ENCODE assay signal across 8 cellular contexts in genomic region chr5:79236970-79237734, GRCh38. TPM values are rescaled to one million over a fixed set of nuclear protein-coding genes. Genes with fewer than 3 reads are reported as not detected.
DNase-seq lines count a peak whose midpoint lies in the region; ATAC-seq, FAIRE-seq and TF ChIP-seq lines count a peak whose summit lies in the region.

No MANE protein-coding gene starts in this region.

- TF ChIP-seq CTCF in BJ (IDR thresholded peaks at IDR 0.05; ENCODE audit: insufficient read depth, low read depth, low read length), result no peak

- no peak for FAIRE-seq in HTR-8/SVneo (lab: Jason Lieb, UNC)

- H3K36me3 ChIP-seq in BJ (ENCODE audit: control insufficient read depth, insufficient read depth, low read length), result no peaks in the 10 kb centered on the region

- POLR2A ChIA-PET in BJ (lab: Charles Lee), result no interaction called here

- CTCF ChIA-PET in BJ (lab: Yijun Ruan, JAX), result interaction anchor here (0.9 to 2.0 kb wide), 5 partner anchors 11 to 225 kb away, joined by 3 to 6 read pairs (median 4); no protein-coding TSS in a partner anchor

- no peaks in the 10 kb centered on the region for H3K27me3 ChIP-seq in BJ (ENCODE audit: control insufficient read depth, insufficient read depth, low read length)

- peak; percentile 29 for ATAC-seq in GM19438 (IDR thresholded peaks at IDR 0.05; ENCODE audit: low read depth, unreplicated experiment)

- DNase-seq in BJ (ENCODE audit: low read depth) (no peak), HTR-8/SVneo (ENCODE audit: insufficient read length, low spot score) (peak; percentile 47), SW480 (ENCODE audit: low spot score) (peak; percentile 50), astrocyte of the hippocampus (ENCODE audit: low read depth, low spot score) (peak; percentile 67), skeletal muscle cell (ENCODE audit: low read depth) (no peak), middle frontal gyrus (ENCODE audit: extremely low spot score, low spot score) (no peak)

- peak overlapping the region; percentile 65 for H3K4me3 ChIP-seq in BJ (ENCODE audit: low read depth, low read length)
- peak overlapping the region; percentile 67 for H3K4me3 ChIP-seq in iPS-11a (ENCODE audit: low read depth, low read length)
- H3K4me3 ChIP-seq in skeletal muscle cell (ENCODE audit: low read depth, low read length), result peak overlapping the region; percentile 73

RNA-seq across cellular contexts. Expression of gene JMY, which starts 1.2 kb away (rescaled TPM):
- polyA plus RNA-seq in BJ (2011; rRNA removed), result 2.1 and 4.1 TPM in 2 replicates
- polyA minus RNA-seq in BJ (2011; rRNA and poly(A)+ RNA removed), result 4.2 and 5.3 TPM in 2 replicates

Comparison
In these comparisons a context has a peak if more than half of its experiments do, and no peak if none do; other contexts are left out.
1. DNase-seq: peak in HTR-8/SVneo (single experiment), SW480 (single experiment) and astrocyte of the hippocampus (single experiment); none in BJ (single experiment), skeletal muscle cell (single experiment) and middle frontal gyrus (single experiment).
2. Peak in every context shown above with its lines, with median percentiles within 50 percentile points of each other: H3K4me3 ChIP-seq.